Comparison of ENCODE assay signal across 8 cellular contexts in the genomic region with DNA sequence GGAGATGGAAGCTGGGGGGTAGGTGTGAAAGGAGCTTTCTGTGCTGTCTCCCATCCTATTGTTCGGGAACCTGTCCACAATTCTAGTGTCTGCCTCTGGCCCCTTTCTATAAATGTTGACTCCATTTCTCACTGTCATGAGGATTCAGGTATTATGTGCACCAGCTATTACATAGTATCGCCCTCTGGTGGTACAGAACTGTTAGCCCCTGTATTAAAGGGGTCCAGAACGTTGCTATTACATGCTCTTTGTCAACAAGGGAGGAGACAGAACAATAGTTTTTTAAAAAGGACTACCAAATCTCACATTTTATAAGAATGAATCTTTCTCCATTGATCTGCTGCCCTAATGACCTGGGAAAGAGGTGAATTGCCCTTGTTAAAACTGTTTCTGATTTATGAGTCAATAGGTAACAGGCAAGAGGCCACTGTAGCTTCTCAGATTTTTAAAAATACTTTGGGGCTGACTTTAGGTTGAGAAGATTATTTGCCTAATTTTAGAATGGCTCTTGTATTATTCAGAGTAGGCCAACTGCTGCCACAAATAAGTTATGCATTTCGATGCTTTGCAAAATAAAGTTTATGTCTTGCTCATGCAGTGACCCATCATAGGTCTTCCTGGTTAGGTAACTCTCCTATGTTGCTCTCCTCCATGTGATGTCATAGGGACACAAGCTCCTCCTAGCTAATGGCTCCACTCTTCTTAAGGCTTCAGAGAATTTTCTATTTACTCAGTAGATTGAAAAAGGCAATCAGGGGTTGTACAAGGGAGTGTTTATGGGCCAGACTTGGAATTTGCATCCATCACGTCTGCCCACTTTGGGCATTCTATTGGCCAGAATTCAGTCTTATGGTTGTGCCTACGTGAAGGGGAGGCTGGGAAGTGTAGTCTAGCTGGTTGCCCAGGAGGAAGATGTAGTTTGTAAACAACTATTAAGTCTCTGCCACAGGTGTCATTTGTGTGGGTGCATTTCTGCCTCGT.
A peak's percentile ranks its signal among the peaks of the same experiment; 100 is the strongest.
DNase-seq lines count a peak whose midpoint lies in the region; ATAC-seq lines count a peak whose summit lies in the region.

No MANE protein-coding gene starts in this region.

- DNase-seq in DMS 273 (lab: John Stamatoyannopoulos, UW; ENCODE audit: unreplicated experiment) (peak; percentile 82), NCI-H526 treated with DMSO at 0.1 percent for 48 hours (lab: John Stamatoyannopoulos, UW) (peak; percentile 45), astrocyte of the hippocampus (ENCODE audit: low read depth, low spot score) (peak; percentile 63), kidney tubule cell (ENCODE audit: low spot score) (peak; percentile 58)
- no peak for DNase-seq in activated effector memory CD4-positive, alpha-beta T cell treated with anti-CD3 and anti-CD28 coated beads, Interleukin-2, amount 50 U/mL, for 16 hours

- ATAC-seq in GM18909 (IDR thresholded peaks at IDR 0.05; ENCODE audit: poor library complexity, unreplicated experiment) (peak; percentile 81), HG03159 (IDR thresholded peaks at IDR 0.05; ENCODE audit: unreplicated experiment) (peak; percentile 96), HG03432 (IDR thresholded peaks at IDR 0.05; ENCODE audit: unreplicated experiment) (no peak)
